Comparison of ENCODE assay signal across 17 cellular contexts in genomic region chr13:34065915-34066314, GRCh38.
DNase-seq lines count a peak whose midpoint lies in the region; ATAC-seq and TF ChIP-seq lines count a peak whose summit lies in the region.
"Had no signal": no experiment of that assay in that cellular context is flagged by ENCODE, and none has a peak within 500 bp of the region (broad histone marks: within the 10 kb centered on the region; RNA-seq: fewer than 3 reads in every experiment).

No MANE protein-coding gene starts in this region.

- no peak overlapping the region for H2BK12ac ChIP-seq in trophoblast cell (ENCODE audit: low read length)

- H3K14ac ChIP-seq in trophoblast cell (ENCODE audit: low read length) = no peak overlapping the region

- H3K27me3 ChIP-seq in HCT116 (ENCODE audit: insufficient read depth, low read length) = no peaks in the 10 kb centered on the region
- no peaks in the 10 kb centered on the region for H3K27me3 ChIP-seq in hepatocyte
- no peaks in the 10 kb centered on the region for H3K27me3 ChIP-seq in trophoblast cell (ENCODE audit: insufficient read depth, low read length)

- DNase-seq in HCT116 (ENCODE audit: low read depth, low spot score) (peak; percentile 54), RWPE1 (ENCODE audit: low spot score) (peak; percentile 68), hepatocyte (ENCODE audit: low spot score) (peak; percentile 19), trophoblast cell (peak; percentile 88 to 93), COLO668 (lab: John Stamatoyannopoulos, UW; ENCODE audit: unreplicated experiment) (no peak), nucleus accumbens (lab: John Stamatoyannopoulos, UW) (no peak)
- DNase-seq: C1 segment of cervical spinal cord, COR-L47, DMS53, NCI-H1436, NCI-H2081 treated with DMSO at 0.1 percent for 48 hours, NCI-H226, NCI-H526, SK-N-SH had no signal

- no peaks in the 10 kb centered on the region for H3K9me3 ChIP-seq in HCT116 (ENCODE audit: control insufficient read depth in 1 of 2, insufficient read depth in 1 of 2, low read depth in 1 of 2, low read length in 2 of 2)
- H3K9me3 ChIP-seq in hepatocyte (ENCODE audit: low read depth) = no peaks in the 10 kb centered on the region
- H3K9me3 ChIP-seq in trophoblast cell (ENCODE audit: insufficient read depth, low read depth, low read length) = no peaks in the 10 kb centered on the region
- H3K9me3 ChIP-seq: SK-N-SH had no signal

- no peak overlapping the region for H2AK5ac ChIP-seq in trophoblast cell (ENCODE audit: low read length)

- H3K36me3 ChIP-seq in HCT116 (ENCODE audit: control insufficient read depth in 1 of 2, insufficient read depth in 2 of 2, low read length in 2 of 2) (no peaks in the 10 kb centered on the region), hepatocyte (replicated peaks; ENCODE audit: insufficient read depth, low read depth) (no peaks in the 10 kb centered on the region), trophoblast cell (ENCODE audit: control insufficient read depth in 1 of 2, insufficient read depth in 2 of 2, low read length in 2 of 2) (no peaks in the 10 kb centered on the region)

- TF ChIP-seq RAD21 in HCT116 (IDR thresholded peaks at IDR 0.05; ENCODE audit: low read depth) = no peak

- H2AFZ ChIP-seq in HCT116 (ENCODE audit: low read depth, low read length, poor library complexity, severe bottlenecking) (peak overlapping the region; percentile 12), hepatocyte (no peak overlapping the region), trophoblast cell (ENCODE audit: insufficient read depth, low read length, poor library complexity) (no peak overlapping the region)

- no TSS peak for BruUV-seq in HCT116 (replicated peaks; lab: Mats Ljungman, UMichigan)

- H3K4me1 ChIP-seq in HCT116 (ENCODE audit: control insufficient read depth in 1 of 2, insufficient read depth in 2 of 2, low read length in 2 of 2) (peaks cover 0 to 24% of the 10 kb centered on the region in 2 experiments; a peak in 2 of 4 replicates), hepatocyte (ENCODE audit: insufficient read depth) (no peaks in the 10 kb centered on the region), trophoblast cell (ENCODE audit: control insufficient read depth in 1 of 2, insufficient read depth in 2 of 2, low read length in 2 of 2) (peaks cover 2% of the 10 kb centered on the region in 2 experiments)

- H4K8ac ChIP-seq in trophoblast cell (ENCODE audit: low read depth, low read length) = no peak overlapping the region

- no peak for TF ChIP-seq CTCF in HCT116 (IDR thresholded peaks at IDR 0.05 in 2 of 3, conservative IDR thresholded peaks at IDR 0.05 in 1 of 3; ENCODE audit: borderline replicate concordance in 1 of 3, insufficient read depth in 1 of 3, low read depth in 2 of 3, low read length in 2 of 3)
- no peak for TF ChIP-seq CTCF in RWPE1 (conservative IDR thresholded peaks at IDR 0.05; ENCODE audit: low read depth)
- TF ChIP-seq CTCF in hepatocyte (IDR thresholded peaks at IDR 0.05; ENCODE audit: poor library complexity) = no peak

- H3K27ac ChIP-seq in HCT116 (ENCODE audit: low read depth, low read length) (no peak overlapping the region), RWPE1 (no peak overlapping the region), hepatocyte (no peak overlapping the region), trophoblast cell (ENCODE audit: low read depth, low read length) (no peak overlapping the region)

- H3K4ac ChIP-seq in trophoblast cell (ENCODE audit: low read depth, low read length) = no peak overlapping the region

- H4K12ac ChIP-seq in trophoblast cell (ENCODE audit: low read depth, low read length) = no peak overlapping the region

- H4K91ac ChIP-seq in trophoblast cell (ENCODE audit: low read depth, low read length) = no peak overlapping the region

- peak overlapping the region; percentile 50 for H3K4me2 ChIP-seq in HCT116 (ENCODE audit: low read length)
- H3K4me2 ChIP-seq in hepatocyte = no peak overlapping the region
- H3K4me2 ChIP-seq in trophoblast cell (ENCODE audit: low read length) = no peak overlapping the region
- H3K4me2 ChIP-seq: SK-N-SH had no signal

- CTCF ChIA-PET in HCT116 (lab: Charles Lee) = interaction anchor here (1.3 kb wide), 1 partner anchor 11 kb away, joined by 4 read pairs; no protein-coding TSS in a partner anchor
- CTCF ChIA-PET in RWPE1 (lab: Yijun Ruan, JAX) = interaction anchor here (0.6 to 0.8 kb wide), 2 partner anchors 11 to 23 kb away, joined by 3 to 4 read pairs; no protein-coding TSS in a partner anchor

- no peaks in the 10 kb centered on the region for H3K79me1 ChIP-seq in trophoblast cell (ENCODE audit: low read length)

- intact Hi-C loops in HCT116 (cut with micrococcal nuclease) = no loop called here

- RAD21 ChIA-PET in HCT116 (lab: Charles Lee; ENCODE audit: low non-redundant PET in 1 of 2, low total read pairs in 2 of 2, uncharacterized antibody in 2 of 2, unreplicated experiment in 2 of 2) = no interaction called here

- WGBS in hepatocyte (ENCODE audit: low lambda C conversion rate, missing lambda C conversion rate) = 82% methylated on average over 2 of the region's 2 CpGs
- WGBS in trophoblast cell (ENCODE audit: extremely low coverage, insufficient coverage, insufficient read length) = no CpG with 5 or more reads among the region's 2 CpGs

- no peak overlapping the region for H3K23ac ChIP-seq in trophoblast cell (ENCODE audit: low read length)

- POLR2A ChIA-PET in HCT116 (lab: Charles Lee) (no interaction called here), RWPE1 (lab: Yijun Ruan, JAX; ENCODE audit: low non-redundant PET) (no interaction called here)

- TF ChIP-seq POLR2A in HCT116 (IDR thresholded peaks at IDR 0.05; ENCODE audit: borderline replicate concordance, extremely low read depth, insufficient read depth, insufficient read length) = no peak

- ATAC-seq in HCT116 (peak; percentile 96), GM19395 (IDR thresholded peaks at IDR 0.05; ENCODE audit: unreplicated experiment) (no peak), GM21526 (IDR thresholded peaks at IDR 0.05; ENCODE audit: low FRiP score, unreplicated experiment) (no peak)
- ATAC-seq: Right ventricle myocardium inferior had no signal

- no peak overlapping the region for H2BK5ac ChIP-seq in trophoblast cell (ENCODE audit: low read depth, low read length, poor library complexity)

- H3K18ac ChIP-seq in trophoblast cell (ENCODE audit: low read length) = no peak overlapping the region

- H3K9ac ChIP-seq in HCT116 (ENCODE audit: low read length) (no peak overlapping the region), trophoblast cell (ENCODE audit: low read length) (no peak overlapping the region)
- H3K9ac ChIP-seq: SK-N-SH had no signal

- no peaks in the 10 kb centered on the region for H3K79me2 ChIP-seq in HCT116 (ENCODE audit: insufficient read depth, low read length)
- H3K79me2 ChIP-seq in hepatocyte = no peaks in the 10 kb centered on the region
- H3K79me2 ChIP-seq in trophoblast cell (ENCODE audit: control insufficient read depth, insufficient read depth, low read length, poor library complexity) = no peaks in the 10 kb centered on the region

- no peak overlapping the region for H2BK120ac ChIP-seq in trophoblast cell (ENCODE audit: insufficient read depth, low read length, poor library complexity)

- H4K20me1 ChIP-seq in HCT116 (ENCODE audit: insufficient read depth) (no peaks in the 10 kb centered on the region), hepatocyte (ENCODE audit: insufficient read depth, poor library complexity, severe bottlenecking) (no peaks in the 10 kb centered on the region)

- no peaks in the 10 kb centered on the region for H3K9me2 ChIP-seq in HCT116 (ENCODE audit: insufficient read depth)
- no peaks in the 10 kb centered on the region for H3K9me2 ChIP-seq in hepatocyte (replicated peaks; ENCODE audit: insufficient read depth)
- H3K9me2 ChIP-seq: SK-N-SH had no signal

- H3K4me3 ChIP-seq in HCT116 (replicated peaks in 1 of 2; ENCODE audit: low read depth in 1 of 2, low read length in 2 of 2) (peak overlapping the region in 1 of 2 experiments; percentile 15; a peak in 2 of 4 replicates), hepatocyte (no peak overlapping the region), trophoblast cell (ENCODE audit: low read depth, low read length) (no peak overlapping the region)

TF ChIP-seq in HCT116, 20 proteins besides CTCF, POLR2A, EP300 and RAD21 (continues in another document):
- TF ChIP-seq ELF1 (IDR thresholded peaks at IDR 0.05; ENCODE audit: borderline replicate concordance, low read depth) (no peak), CBX3 (IDR thresholded peaks at IDR 0.05; ENCODE audit: low read depth) (no peak; the same call in 1 of the 2 replicates), CEBPB (IDR thresholded peaks at IDR 0.05; ENCODE audit: low read depth) (no peak), ZFX (IDR thresholded peaks at IDR 0.05) (no peak), SP1 (IDR thresholded peaks at IDR 0.05; ENCODE audit: low read depth) (peak; percentile 61), YY1 (IDR thresholded peaks at IDR 0.05; ENCODE audit: extremely low read depth, insufficient replicate concordance, low read depth, low read length) (no peak), EZH2phosphoT487 (IDR thresholded peaks at IDR 0.05; ENCODE audit: borderline replicate concordance) (no peak), TCF7L2 (IDR thresholded peaks at IDR 0.05; ENCODE audit: borderline replicate concordance, extremely low read depth, insufficient read depth, insufficient read length) (no peak), JUND (IDR thresholded peaks at IDR 0.05) (peak; percentile 70), ZNF274 (IDR thresholded peaks at IDR 0.05; ENCODE audit: low read depth, low read length) (no peak)

Comparison
In these comparisons a context has a peak if more than half of its experiments do, and no peak if none do; other contexts are left out.
1. DNase-seq: peak in HCT116 (single experiment), RWPE1 (single experiment), hepatocyte (single experiment) and trophoblast cell (2 of 2); none in COLO668 (single experiment) and nucleus accumbens (0 of 56).